ENCODE assay signal across 9 cellular contexts in genomic region chr5:124980174-124980941, GRCh38.
A peak's percentile ranks its signal among the peaks of the same experiment; 100 is the strongest.
DNase-seq lines count a peak whose midpoint lies in the region; ATAC-seq and TF ChIP-seq lines count a peak whose summit lies in the region.
"Had no signal": no experiment of that assay in that cellular context is flagged by ENCODE, and none has a peak within 500 bp of the region (broad histone marks: within the 10 kb centered on the region; RNA-seq: fewer than 3 reads in every experiment).

No MANE protein-coding gene starts in this region.

- DNase-seq in NCI-H82 (lab: John Stamatoyannopoulos, UW) (peak; percentile 26), NCI-H82 treated with DMSO at 0.1 percent for 48 hours (lab: John Stamatoyannopoulos, UW; ENCODE audit: unreplicated experiment) (no peak), WTC11 (ENCODE audit: low spot score) (peak; percentile 53), HPDE6-E6E7 (ENCODE audit: extremely low spot score) (no peak), hepatic stellate cell (ENCODE audit: low spot score) (no peak), LoVo (ENCODE audit: low spot score) (no peak)
- no peak for DNase-seq in activated CD8-positive, alpha-beta memory T cell treated with anti-CD3 and anti-CD28 coated beads, Interleukin-2, amount 50 U/mL, for 48 hours

- H3K4me1 Mint-ChIP-seq in WTC11: peaks cover 40% of the 10 kb centered on the region

- ATAC-seq in HG03175 (IDR thresholded peaks at IDR 0.05; ENCODE audit: unreplicated experiment) (peak; percentile 97), WTC11 (peak; percentile 82)

- H3K27ac Mint-ChIP-seq in WTC11: peak overlapping the region; percentile 85
- H3K27ac Mint-ChIP-seq: T-helper 1 cell treated with Interleukin-12 subunit alpha and Interleukin-12 subunit beta and Interleukin-4 antibody, amounts not matched to agents 30 μg/mL and 1 μg/mL, for 36 hours had no signal

- H3K27me3 Mint-ChIP-seq in WTC11 (ENCODE audit: low read depth): peaks cover 40% of the 10 kb centered on the region

- H3K9me3 Mint-ChIP-seq in WTC11: peaks cover 44% of the 10 kb centered on the region

- no peak for TF ChIP-seq CTCF in WTC11 (IDR thresholded peaks at IDR 0.05)

- peak overlapping the region; percentile 36 for H3K4me3 Mint-ChIP-seq in WTC11
- H3K4me3 Mint-ChIP-seq: T-helper 1 cell treated with Interleukin-12 subunit alpha and Interleukin-12 subunit beta and Interleukin-4 antibody, amounts not matched to agents 30 μg/mL and 1 μg/mL, for 36 hours had no signal

- H3K36me3 Mint-ChIP-seq in WTC11: peaks cover 62% of the 10 kb centered on the region

- POLR2A ChIA-PET in WTC11 (lab: Charles Lee): no interaction called here

- CTCF ChIA-PET in WTC11 (lab: Charles Lee): interaction anchor here (0.6 kb wide), 1 partner anchor 746 kb away, joined by 4 read pairs; no protein-coding TSS in a partner anchor

TF ChIP-seq in WTC11, 78 proteins besides CTCF, POLR2A, EP300 and RAD21:
- no peak for TF ChIP-seq ATF1 (CRISPR knock-in tag; IDR thresholded peaks at IDR 0.05)
- 0 out of 2 replicates have a peak, but pooled peaks have one; percentile 23 for TF ChIP-seq SP1 (CRISPR knock-in tag; conservative IDR thresholded peaks at IDR 0.05)
- no peak for TF ChIP-seq GTF2I (CRISPR knock-in tag; conservative IDR thresholded peaks at IDR 0.05)
- TF ChIP-seq ZNF671 (CRISPR knock-in tag; IDR thresholded peaks at IDR 0.05): no peak
- TF ChIP-seq, protein P1, sequence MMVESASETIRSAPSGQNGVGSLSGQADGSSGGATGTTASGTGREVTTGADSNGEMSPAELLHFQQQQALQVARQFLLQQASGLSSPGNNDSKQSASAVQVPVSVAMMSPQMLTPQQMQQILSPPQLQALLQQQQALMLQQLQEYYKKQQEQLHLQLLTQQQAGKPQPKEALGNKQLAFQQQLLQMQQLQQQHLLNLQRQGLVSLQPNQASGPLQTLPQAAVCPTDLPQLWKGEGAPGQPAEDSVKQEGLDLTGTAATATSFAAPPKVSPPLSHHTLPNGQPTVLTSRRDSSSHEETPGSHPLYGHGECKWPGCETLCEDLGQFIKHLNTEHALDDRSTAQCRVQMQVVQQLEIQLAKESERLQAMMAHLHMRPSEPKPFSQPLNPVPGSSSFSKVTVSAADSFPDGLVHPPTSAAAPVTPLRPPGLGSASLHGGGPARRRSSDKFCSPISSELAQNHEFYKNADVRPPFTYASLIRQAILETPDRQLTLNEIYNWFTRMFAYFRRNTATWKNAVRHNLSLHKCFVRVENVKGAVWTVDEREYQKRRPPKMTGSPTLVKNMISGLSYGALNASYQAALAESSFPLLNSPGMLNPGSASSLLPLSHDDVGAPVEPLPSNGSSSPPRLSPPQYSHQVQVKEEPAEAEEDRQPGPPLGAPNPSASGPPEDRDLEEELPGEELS (CRISPR knock-in tag; IDR thresholded peaks at IDR 0.05): peak; percentile 91; the same call in 1 of the 2 replicates
- TF ChIP-seq ETV6 (CRISPR knock-in tag; IDR thresholded peaks at IDR 0.05): 0 out of 2 replicates have a peak, but pooled peaks have one; percentile 20
- TF ChIP-seq, protein P2, sequence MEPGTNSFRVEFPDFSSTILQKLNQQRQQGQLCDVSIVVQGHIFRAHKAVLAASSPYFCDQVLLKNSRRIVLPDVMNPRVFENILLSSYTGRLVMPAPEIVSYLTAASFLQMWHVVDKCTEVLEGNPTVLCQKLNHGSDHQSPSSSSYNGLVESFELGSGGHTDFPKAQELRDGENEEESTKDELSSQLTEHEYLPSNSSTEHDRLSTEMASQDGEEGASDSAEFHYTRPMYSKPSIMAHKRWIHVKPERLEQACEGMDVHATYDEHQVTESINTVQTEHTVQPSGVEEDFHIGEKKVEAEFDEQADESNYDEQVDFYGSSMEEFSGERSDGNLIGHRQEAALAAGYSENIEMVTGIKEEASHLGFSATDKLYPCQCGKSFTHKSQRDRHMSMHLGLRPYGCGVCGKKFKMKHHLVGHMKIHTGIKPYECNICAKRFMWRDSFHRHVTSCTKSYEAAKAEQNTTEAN (CRISPR knock-in tag; IDR thresholded peaks at IDR 0.05): no peak
- 0 out of 2 replicates have a peak, but pooled peaks have one; percentile 43 for TF ChIP-seq TP53 (CRISPR knock-in tag; IDR thresholded peaks at IDR 0.05)
- TF ChIP-seq ATF2 (CRISPR knock-in tag; IDR thresholded peaks at IDR 0.05; ENCODE audit: borderline replicate concordance, low read depth): no peak
- TF ChIP-seq, protein P3, sequence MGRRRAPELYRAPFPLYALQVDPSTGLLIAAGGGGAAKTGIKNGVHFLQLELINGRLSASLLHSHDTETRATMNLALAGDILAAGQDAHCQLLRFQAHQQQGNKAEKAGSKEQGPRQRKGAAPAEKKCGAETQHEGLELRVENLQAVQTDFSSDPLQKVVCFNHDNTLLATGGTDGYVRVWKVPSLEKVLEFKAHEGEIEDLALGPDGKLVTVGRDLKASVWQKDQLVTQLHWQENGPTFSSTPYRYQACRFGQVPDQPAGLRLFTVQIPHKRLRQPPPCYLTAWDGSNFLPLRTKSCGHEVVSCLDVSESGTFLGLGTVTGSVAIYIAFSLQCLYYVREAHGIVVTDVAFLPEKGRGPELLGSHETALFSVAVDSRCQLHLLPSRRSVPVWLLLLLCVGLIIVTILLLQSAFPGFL (CRISPR knock-in tag; IDR thresholded peaks at IDR 0.05; ENCODE audit: borderline replicate concordance): no peak
- TF ChIP-seq, protein P4, sequence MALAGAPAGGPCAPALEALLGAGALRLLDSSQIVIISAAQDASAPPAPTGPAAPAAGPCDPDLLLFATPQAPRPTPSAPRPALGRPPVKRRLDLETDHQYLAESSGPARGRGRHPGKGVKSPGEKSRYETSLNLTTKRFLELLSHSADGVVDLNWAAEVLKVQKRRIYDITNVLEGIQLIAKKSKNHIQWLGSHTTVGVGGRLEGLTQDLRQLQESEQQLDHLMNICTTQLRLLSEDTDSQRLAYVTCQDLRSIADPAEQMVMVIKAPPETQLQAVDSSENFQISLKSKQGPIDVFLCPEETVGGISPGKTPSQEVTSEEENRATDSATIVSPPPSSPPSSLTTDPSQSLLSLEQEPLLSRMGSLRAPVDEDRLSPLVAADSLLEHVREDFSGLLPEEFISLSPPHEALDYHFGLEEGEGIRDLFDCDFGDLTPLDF (CRISPR knock-in tag; IDR thresholded peaks at IDR 0.05): no peak
- TF ChIP-seq, protein P5, sequence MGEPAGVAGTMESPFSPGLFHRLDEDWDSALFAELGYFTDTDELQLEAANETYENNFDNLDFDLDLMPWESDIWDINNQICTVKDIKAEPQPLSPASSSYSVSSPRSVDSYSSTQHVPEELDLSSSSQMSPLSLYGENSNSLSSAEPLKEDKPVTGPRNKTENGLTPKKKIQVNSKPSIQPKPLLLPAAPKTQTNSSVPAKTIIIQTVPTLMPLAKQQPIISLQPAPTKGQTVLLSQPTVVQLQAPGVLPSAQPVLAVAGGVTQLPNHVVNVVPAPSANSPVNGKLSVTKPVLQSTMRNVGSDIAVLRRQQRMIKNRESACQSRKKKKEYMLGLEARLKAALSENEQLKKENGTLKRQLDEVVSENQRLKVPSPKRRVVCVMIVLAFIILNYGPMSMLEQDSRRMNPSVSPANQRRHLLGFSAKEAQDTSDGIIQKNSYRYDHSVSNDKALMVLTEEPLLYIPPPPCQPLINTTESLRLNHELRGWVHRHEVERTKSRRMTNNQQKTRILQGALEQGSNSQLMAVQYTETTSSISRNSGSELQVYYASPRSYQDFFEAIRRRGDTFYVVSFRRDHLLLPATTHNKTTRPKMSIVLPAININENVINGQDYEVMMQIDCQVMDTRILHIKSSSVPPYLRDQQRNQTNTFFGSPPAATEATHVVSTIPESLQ (CRISPR knock-in tag; IDR thresholded peaks at IDR 0.05): no peak
- no peak for TF ChIP-seq SOX15 (CRISPR knock-in tag; IDR thresholded peaks at IDR 0.05)
- TF ChIP-seq MXD4 (CRISPR knock-in tag; IDR thresholded peaks at IDR 0.05; ENCODE audit: borderline replicate concordance): no peak
- TF ChIP-seq NR3C1 (CRISPR knock-in tag; conservative IDR thresholded peaks at IDR 0.05; ENCODE audit: low read depth): no peak
- peak; percentile 20; the same call in 1 of the 2 replicates for TF ChIP-seq CREM (CRISPR knock-in tag; IDR thresholded peaks at IDR 0.05)
- no peak for TF ChIP-seq CREB1 (CRISPR knock-in tag; IDR thresholded peaks at IDR 0.05)

Comparison
In these comparisons a context has a peak if more than half of its experiments do, and no peak if none do; other contexts are left out.
1. DNase-seq: peak in NCI-H82 (single experiment) and WTC11 (single experiment); none in NCI-H82 treated with DMSO at 0.1 percent for 48 hours (single experiment), HPDE6-E6E7 (single experiment), activated CD8-positive, alpha-beta memory T cell treated with anti-CD3 and anti-CD28 coated beads, Interleukin-2, amount 50 U/mL, for 48 hours (single experiment), hepatic stellate cell (single experiment) and LoVo (single experiment).